Comparison of ENCODE assay signal across 2 cellular contexts in the genomic region with DNA sequence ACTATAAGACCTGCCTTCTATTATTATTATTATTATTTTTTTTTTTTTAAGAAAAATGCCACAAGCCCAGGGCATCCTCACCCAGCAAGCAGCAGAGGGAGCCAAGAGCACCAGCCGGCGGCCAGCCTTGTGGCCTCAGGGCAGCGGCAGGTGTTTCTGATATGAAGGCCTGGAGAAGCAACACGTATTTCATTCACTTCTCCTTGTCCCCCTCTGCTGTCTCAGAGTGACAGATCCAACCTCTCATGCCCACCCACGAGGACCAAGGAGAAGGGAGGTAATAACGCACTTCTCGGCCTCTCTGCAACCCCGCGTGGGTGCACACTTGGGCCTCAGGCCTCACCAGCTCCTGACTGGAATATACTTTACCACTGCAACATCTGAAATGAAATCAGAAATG.
TF ChIP-seq lines count a peak whose summit lies in the region.

No MANE protein-coding gene starts in this region.

TF ChIP-seq in GM23338, 12 proteins besides CTCF, POLR2A, EP300 and RAD21:
- TF ChIP-seq NANOG (IDR thresholded peaks at IDR 0.05; ENCODE audit: borderline replicate concordance), result no peak
- TF ChIP-seq EZH2phosphoT487 (IDR thresholded peaks at IDR 0.05; ENCODE audit: unreplicated experiment), result no peak
- TF ChIP-seq, protein P1, sequence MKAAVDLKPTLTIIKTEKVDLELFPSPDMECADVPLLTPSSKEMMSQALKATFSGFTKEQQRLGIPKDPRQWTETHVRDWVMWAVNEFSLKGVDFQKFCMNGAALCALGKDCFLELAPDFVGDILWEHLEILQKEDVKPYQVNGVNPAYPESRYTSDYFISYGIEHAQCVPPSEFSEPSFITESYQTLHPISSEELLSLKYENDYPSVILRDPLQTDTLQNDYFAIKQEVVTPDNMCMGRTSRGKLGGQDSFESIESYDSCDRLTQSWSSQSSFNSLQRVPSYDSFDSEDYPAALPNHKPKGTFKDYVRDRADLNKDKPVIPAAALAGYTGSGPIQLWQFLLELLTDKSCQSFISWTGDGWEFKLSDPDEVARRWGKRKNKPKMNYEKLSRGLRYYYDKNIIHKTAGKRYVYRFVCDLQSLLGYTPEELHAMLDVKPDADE (IDR thresholded peaks at IDR 0.05), result no peak
- TF ChIP-seq POLR2AphosphoS5 (IDR thresholded peaks at IDR 0.05; ENCODE audit: low read depth), result no peak
- TF ChIP-seq ZNF331 (CRISPR knock-in tag; IDR thresholded peaks at IDR 0.05; ENCODE audit: low read depth), result no peak
- TF ChIP-seq ZNF114 (CRISPR knock-in tag; IDR thresholded peaks at IDR 0.05), result no peak

TF ChIP-seq in H1, 55 proteins besides CTCF, POLR2A, EP300 and RAD21:
- TF ChIP-seq, protein P2, sequence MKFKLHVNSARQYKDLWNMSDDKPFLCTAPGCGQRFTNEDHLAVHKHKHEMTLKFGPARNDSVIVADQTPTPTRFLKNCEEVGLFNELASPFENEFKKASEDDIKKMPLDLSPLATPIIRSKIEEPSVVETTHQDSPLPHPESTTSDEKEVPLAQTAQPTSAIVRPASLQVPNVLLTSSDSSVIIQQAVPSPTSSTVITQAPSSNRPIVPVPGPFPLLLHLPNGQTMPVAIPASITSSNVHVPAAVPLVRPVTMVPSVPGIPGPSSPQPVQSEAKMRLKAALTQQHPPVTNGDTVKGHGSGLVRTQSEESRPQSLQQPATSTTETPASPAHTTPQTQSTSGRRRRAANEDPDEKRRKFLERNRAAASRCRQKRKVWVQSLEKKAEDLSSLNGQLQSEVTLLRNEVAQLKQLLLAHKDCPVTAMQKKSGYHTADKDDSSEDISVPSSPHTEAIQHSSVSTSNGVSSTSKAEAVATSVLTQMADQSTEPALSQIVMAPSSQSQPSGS (IDR thresholded peaks at IDR 0.05; ENCODE audit: low read length), result no peak
